In the genomic region with DNA sequence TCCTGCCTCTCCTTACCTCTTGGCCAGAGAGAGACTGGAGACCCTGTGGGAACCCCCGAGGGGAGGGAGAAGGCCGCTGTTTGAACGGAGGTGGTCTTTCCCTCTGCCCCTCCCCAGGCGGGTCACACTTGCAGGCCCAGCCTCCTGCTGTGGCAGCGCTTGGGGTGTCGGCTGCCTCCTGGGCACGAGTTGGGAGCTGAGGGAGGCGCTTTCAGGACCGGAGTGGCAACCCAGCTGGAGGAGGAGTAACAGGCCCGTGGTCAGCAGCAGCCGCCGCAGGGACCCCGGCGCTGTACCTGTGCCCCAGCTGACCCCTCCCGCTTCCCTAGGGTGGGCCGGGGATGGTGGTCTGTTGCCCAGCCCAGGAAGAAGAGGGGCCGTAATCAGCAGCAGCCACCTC, we compare ENCODE assay signal across 1 cellular context.
TF ChIP-seq lines count a peak whose summit lies in the region.

No MANE protein-coding gene starts in this region.

TF ChIP-seq in GM23338, 12 proteins besides CTCF, POLR2A, EP300 and RAD21 (continued from another document):
- TF ChIP-seq, protein P1, sequence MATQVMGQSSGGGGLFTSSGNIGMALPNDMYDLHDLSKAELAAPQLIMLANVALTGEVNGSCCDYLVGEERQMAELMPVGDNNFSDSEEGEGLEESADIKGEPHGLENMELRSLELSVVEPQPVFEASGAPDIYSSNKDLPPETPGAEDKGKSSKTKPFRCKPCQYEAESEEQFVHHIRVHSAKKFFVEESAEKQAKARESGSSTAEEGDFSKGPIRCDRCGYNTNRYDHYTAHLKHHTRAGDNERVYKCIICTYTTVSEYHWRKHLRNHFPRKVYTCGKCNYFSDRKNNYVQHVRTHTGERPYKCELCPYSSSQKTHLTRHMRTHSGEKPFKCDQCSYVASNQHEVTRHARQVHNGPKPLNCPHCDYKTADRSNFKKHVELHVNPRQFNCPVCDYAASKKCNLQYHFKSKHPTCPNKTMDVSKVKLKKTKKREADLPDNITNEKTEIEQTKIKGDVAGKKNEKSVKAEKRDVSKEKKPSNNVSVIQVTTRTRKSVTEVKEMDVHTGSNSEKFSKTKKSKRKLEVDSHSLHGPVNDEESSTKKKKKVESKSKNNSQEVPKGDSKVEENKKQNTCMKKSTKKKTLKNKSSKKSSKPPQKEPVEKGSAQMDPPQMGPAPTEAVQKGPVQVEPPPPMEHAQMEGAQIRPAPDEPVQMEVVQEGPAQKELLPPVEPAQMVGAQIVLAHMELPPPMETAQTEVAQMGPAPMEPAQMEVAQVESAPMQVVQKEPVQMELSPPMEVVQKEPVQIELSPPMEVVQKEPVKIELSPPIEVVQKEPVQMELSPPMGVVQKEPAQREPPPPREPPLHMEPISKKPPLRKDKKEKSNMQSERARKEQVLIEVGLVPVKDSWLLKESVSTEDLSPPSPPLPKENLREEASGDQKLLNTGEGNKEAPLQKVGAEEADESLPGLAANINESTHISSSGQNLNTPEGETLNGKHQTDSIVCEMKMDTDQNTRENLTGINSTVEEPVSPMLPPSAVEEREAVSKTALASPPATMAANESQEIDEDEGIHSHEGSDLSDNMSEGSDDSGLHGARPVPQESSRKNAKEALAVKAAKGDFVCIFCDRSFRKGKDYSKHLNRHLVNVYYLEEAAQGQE (IDR thresholded peaks at IDR 0.05; ENCODE audit: unreplicated experiment) = no peak
- TF ChIP-seq ZNF331 (CRISPR knock-in tag; IDR thresholded peaks at IDR 0.05; ENCODE audit: low read depth) = no peak
- TF ChIP-seq CREB1 (CRISPR knock-in tag; IDR thresholded peaks at IDR 0.05; ENCODE audit: low read depth) = no peak
- TF ChIP-seq ZNF114 (CRISPR knock-in tag; IDR thresholded peaks at IDR 0.05) = no peak
- TF ChIP-seq, protein P2, sequence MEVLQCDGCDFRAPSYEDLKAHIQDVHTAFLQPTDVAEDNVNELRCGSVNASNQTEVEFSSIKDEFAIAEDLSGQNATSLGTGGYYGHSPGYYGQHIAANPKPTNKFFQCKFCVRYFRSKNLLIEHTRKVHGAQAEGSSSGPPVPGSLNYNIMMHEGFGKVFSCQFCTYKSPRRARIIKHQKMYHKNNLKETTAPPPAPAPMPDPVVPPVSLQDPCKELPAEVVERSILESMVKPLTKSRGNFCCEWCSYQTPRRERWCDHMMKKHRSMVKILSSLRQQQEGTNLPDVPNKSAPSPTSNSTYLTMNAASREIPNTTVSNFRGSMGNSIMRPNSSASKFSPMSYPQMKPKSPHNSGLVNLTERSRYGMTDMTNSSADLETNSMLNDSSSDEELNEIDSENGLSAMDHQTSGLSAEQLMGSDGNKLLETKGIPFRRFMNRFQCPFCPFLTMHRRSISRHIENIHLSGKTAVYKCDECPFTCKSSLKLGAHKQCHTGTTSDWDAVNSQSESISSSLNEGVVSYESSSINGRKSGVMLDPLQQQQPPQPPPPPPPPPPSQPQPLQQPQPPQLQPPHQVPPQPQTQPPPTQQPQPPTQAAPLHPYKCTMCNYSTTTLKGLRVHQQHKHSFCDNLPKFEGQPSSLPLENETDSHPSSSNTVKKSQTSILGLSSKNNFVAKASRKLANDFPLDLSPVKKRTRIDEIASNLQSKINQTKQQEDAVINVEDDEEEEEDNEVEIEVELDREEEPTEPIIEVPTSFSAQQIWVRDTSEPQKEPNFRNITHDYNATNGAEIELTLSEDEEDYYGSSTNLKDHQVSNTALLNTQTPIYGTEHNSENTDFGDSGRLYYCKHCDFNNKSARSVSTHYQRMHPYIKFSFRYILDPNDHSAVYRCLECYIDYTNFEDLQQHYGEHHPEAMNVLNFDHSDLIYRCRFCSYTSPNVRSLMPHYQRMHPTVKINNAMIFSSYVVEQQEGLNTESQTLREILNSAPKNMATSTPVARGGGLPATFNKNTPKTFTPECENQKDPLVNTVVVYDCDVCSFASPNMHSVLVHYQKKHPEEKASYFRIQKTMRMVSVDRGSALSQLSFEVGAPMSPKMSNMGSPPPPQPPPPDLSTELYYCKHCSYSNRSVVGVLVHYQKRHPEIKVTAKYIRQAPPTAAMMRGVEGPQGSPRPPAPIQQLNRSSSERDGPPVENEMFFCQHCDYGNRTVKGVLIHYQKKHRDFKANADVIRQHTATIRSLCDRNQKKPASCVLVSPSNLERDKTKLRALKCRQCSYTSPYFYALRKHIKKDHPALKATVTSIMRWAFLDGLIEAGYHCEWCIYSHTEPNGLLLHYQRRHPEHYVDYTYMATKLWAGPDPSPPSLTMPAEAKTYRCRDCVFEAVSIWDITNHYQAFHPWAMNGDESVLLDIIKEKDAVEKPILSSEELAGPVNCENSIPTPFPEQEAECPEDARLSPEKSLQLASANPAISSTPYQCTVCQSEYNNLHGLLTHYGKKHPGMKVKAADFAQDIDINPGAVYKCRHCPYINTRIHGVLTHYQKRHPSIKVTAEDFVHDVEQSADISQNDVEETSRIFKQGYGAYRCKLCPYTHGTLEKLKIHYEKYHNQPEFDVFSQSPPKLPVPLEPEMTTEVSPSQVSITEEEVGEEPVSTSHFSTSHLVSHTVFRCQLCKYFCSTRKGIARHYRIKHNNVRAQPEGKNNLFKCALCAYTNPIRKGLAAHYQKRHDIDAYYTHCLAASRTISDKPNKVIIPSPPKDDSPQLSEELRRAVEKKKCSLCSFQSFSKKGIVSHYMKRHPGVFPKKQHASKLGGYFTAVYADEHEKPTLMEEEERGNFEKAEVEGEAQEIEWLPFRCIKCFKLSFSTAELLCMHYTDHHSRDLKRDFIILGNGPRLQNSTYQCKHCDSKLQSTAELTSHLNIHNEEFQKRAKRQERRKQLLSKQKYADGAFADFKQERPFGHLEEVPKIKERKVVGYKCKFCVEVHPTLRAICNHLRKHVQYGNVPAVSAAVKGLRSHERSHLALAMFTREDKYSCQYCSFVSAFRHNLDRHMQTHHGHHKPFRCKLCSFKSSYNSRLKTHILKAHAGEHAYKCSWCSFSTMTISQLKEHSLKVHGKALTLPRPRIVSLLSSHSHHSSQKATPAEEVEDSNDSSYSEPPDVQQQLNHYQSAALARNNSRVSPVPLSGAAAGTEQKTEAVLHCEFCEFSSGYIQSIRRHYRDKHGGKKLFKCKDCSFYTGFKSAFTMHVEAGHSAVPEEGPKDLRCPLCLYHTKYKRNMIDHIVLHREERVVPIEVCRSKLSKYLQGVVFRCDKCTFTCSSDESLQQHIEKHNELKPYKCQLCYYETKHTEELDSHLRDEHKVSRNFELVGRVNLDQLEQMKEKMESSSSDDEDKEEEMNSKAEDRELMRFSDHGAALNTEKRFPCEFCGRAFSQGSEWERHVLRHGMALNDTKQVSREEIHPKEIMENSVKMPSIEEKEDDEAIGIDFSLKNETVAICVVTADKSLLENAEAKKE (CRISPR knock-in tag; IDR thresholded peaks at IDR 0.05) = no peak
- TF ChIP-seq, protein P3, sequence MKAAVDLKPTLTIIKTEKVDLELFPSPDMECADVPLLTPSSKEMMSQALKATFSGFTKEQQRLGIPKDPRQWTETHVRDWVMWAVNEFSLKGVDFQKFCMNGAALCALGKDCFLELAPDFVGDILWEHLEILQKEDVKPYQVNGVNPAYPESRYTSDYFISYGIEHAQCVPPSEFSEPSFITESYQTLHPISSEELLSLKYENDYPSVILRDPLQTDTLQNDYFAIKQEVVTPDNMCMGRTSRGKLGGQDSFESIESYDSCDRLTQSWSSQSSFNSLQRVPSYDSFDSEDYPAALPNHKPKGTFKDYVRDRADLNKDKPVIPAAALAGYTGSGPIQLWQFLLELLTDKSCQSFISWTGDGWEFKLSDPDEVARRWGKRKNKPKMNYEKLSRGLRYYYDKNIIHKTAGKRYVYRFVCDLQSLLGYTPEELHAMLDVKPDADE (IDR thresholded peaks at IDR 0.05) = no peak
- no peak for TF ChIP-seq NANOG (IDR thresholded peaks at IDR 0.05; ENCODE audit: borderline replicate concordance)
- TF ChIP-seq EZH2phosphoT487 (IDR thresholded peaks at IDR 0.05; ENCODE audit: unreplicated experiment) = no peak
- TF ChIP-seq POLR2AphosphoS5 (IDR thresholded peaks at IDR 0.05; ENCODE audit: low read depth) = no peak
